In genomic region chr7:79319369-79319768, GRCh38 we compare ENCODE assay signal across 20 cellular contexts.
"Had no signal": no experiment of that assay in that cellular context is flagged by ENCODE, and none has a peak within 500 bp of the region (broad histone marks: within the 10 kb centered on the region; RNA-seq: fewer than 3 reads in every experiment).

No MANE protein-coding gene starts in this region.

- H3K36me3 Mint-ChIP-seq: mesothelial cell of epicardium had no signal

- H3K27ac Mint-ChIP-seq: activated T-cell treated with anti-CD3 and anti-CD28 coated beads, Interleukin-2, amount 50 U/mL, for 72 hours; mesothelial cell of epicardium; natural killer cell treated with Interleukin-12 subunit alpha and Interleukin-12 subunit beta and Interleukin-15 and Interleukin-18, amount 100 ng/mL, for 72 hours had no signal

- ATAC-seq: activated T-cell treated with anti-CD3 and anti-CD28 coated beads, Interleukin-2, amount 50 U/mL, for 72 hours; natural killer cell treated with Interleukin-12 subunit alpha and Interleukin-12 subunit beta and Interleukin-15 and Interleukin-18, amount 100 ng/mL, for 72 hours had no signal

- H3K36me3 ChIP-seq: breast epithelium, esophagus muscularis mucosa, neutrophil, thyroid gland, WERI-Rb-1 had no signal

- H3K27me3 Mint-ChIP-seq: natural killer cell treated with Interleukin-12 subunit alpha and Interleukin-12 subunit beta and Interleukin-15 and Interleukin-18, amount 100 ng/mL, for 72 hours had no signal

- H3K9me3 ChIP-seq: breast epithelium, esophagus muscularis mucosa, neutrophil, thyroid gland had no signal

- H3K4me1 ChIP-seq: breast epithelium, thyroid gland had no signal

- H3K27ac ChIP-seq: breast epithelium, esophagus muscularis mucosa, neutrophil, thyroid gland, WERI-Rb-1 had no signal

- H3K4me3 ChIP-seq: breast epithelium, esophagus muscularis mucosa, lung, thyroid gland had no signal

- H3K27me3 ChIP-seq: breast epithelium, esophagus muscularis mucosa, neutrophil, thyroid gland had no signal

- DNase-seq: activated CD4-positive, alpha-beta T cell treated with anti-CD3 and anti-CD28 coated beads for 1 hour; activated effector memory CD4-positive, alpha-beta T cell treated with anti-CD3 and anti-CD28 coated beads, Interleukin-2, amount 50 U/mL, for 16 hours; activated naive CD4-positive, alpha-beta T cell treated with anti-CD3 and anti-CD28 coated beads, Interleukin-2, amount 50 U/mL, for 16 hours; activated T-cell treated with anti-CD3 and anti-CD28 coated beads, Interleukin-2, amount 50 U/mL, for 72 hours; effector CD4-positive, alpha-beta T cell; foreskin melanocyte; glutamatergic neuron; hypothalamus; stimulated activated CD4-positive, alpha-beta T cell treated with anti-CD3 and anti-CD28 coated beads, Interleukin-12 subunit alpha, Interleukin-12 subunit beta, amount 100 ng/mL, for 4 hours; stimulated activated CD4-positive, alpha-beta T cell treated with anti-CD3 and anti-CD28 coated beads, Interleukin-1b, Interleukin-23, amount 100 ng/mL, for 48 hours; stimulated activated CD8-positive, alpha-beta memory T cell treated with anti-CD3 and anti-CD28 coated beads, Interleukin-4, amount 100 ng/mL, for 48 hours; stimulated activated naive CD4-positive, alpha-beta T cell; thyroid gland; WERI-Rb-1 had no signal

- H3K9me3 Mint-ChIP-seq: mesothelial cell of epicardium had no signal

- H3K4me3 Mint-ChIP-seq: activated T-cell treated with anti-CD3 and anti-CD28 coated beads, Interleukin-2, amount 50 U/mL, for 72 hours; mesothelial cell of epicardium; natural killer cell treated with Interleukin-12 subunit alpha and Interleukin-12 subunit beta and Interleukin-15 and Interleukin-18, amount 100 ng/mL, for 72 hours had no signal
